9 cellular contexts compared by ENCODE assay signal in the genomic region with DNA sequence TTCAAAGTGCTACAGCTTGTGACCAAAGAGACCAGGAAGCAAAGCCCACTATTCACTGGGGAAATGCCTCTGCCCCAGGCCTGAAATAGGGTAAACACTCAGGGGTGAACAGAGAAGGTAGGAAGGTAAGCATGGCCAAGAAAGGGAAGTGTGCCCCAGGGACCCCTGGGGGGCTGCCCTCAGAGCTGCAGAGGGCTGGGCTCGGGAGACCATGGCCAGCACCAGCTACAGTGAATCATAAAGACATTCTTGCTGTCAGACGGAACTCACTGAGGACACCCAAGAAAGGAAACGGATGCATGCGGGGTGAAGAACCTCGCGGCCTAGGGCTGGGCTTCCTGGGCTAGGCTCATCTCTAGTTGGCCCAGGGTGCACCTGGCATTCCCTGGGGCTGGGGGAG. TPM values are rescaled to one million over a fixed set of nuclear protein-coding genes. Genes with fewer than 3 reads are reported as not detected.
DNase-seq lines count a peak whose midpoint lies in the region; ATAC-seq and TF ChIP-seq lines count a peak whose summit lies in the region.
"Had no signal": no experiment of that assay in that cellular context is flagged by ENCODE, and none has a peak within 500 bp of the region (broad histone marks: within the 10 kb centered on the region; RNA-seq: fewer than 3 reads in every experiment).

No MANE protein-coding gene starts in this region.

- WGBS in psoas muscle, 3 donors = 57 to 81% (median 70%) methylated on average over 6 of the region's 6 CpGs

- H3K9me3 ChIP-seq in SK-N-MC (ENCODE audit: low read depth, low read length) = no peaks in the 10 kb centered on the region
- no peaks in the 10 kb centered on the region for H3K9me3 ChIP-seq in left ventricle myocardium inferior (replicated peaks)
- H3K9me3 ChIP-seq in psoas muscle = no peaks in the 10 kb centered on the region

- H3K27ac ChIP-seq in SK-N-MC (0 out of 2 replicates have a peak overlapping the region, but pooled peaks have one; percentile 13), left ventricle myocardium inferior (replicated peaks) (peak overlapping the region; percentile 96), psoas muscle (peak overlapping the region; percentile 62)

- DNase-seq in Daoy (ENCODE audit: low read depth) (peak; percentile 12), SK-N-MC (ENCODE audit: low read depth, low spot score) (no peak), left ventricle myocardium inferior (no peak), psoas muscle (peak in 1 of 2 donors; percentile 30), SW 1271 (lab: John Stamatoyannopoulos, UW) (no peak), NCI-H2029 treated with DMSO at 0.1 percent for 48 hours (lab: John Stamatoyannopoulos, UW) (no peak), H4 (ENCODE audit: low spot score) (no peak)
- DNase-seq: activated CD4-positive, CD25-positive, alpha-beta regulatory T cell treated with anti-CD3 and anti-CD28 coated beads, Interleukin-2, amount 50 U/mL, for 72 hours had no signal

- H3K36me3 ChIP-seq in SK-N-MC (ENCODE audit: insufficient read depth, low read length) (no peaks in the 10 kb centered on the region; the same call in 1 of the 2 replicates), left ventricle myocardium inferior (peaks cover 52% of the 10 kb centered on the region), psoas muscle (ENCODE audit: insufficient read depth in 1 of 2, low read depth in 1 of 2) (peaks cover 0 to 63% of the 10 kb centered on the region in 2 donors)

- H3K4me1 ChIP-seq in left ventricle myocardium inferior (peaks cover 95% of the 10 kb centered on the region), psoas muscle (no peaks in the 10 kb centered on the region)

- intact Hi-C loops in left ventricle myocardium inferior (cut with micrococcal nuclease) = no loop called here
- intact Hi-C loops in psoas muscle (cut with DNase I) = no loop called here

- ATAC-seq in psoas muscle (peak in 2 of 4 donors; percentile 2 to 5), HG03095 (IDR thresholded peaks at IDR 0.05; ENCODE audit: unreplicated experiment) (no peak)

- H3K27me3 ChIP-seq in left ventricle myocardium inferior (ENCODE audit: low read depth) (peaks cover 23% of the 10 kb centered on the region), psoas muscle (ENCODE audit: insufficient read depth in 3 of 3, low read length in 2 of 3) (no peaks in the 10 kb centered on the region)

- H3K4me3 ChIP-seq in SK-N-MC = no peak overlapping the region
- no peak overlapping the region for H3K4me3 ChIP-seq in left ventricle myocardium inferior
- no peak overlapping the region for H3K4me3 ChIP-seq in psoas muscle

- H3K9ac ChIP-seq in SK-N-MC (ENCODE audit: insufficient read length) = no peak overlapping the region

- TF ChIP-seq CTCF in left ventricle myocardium inferior (IDR thresholded peaks at IDR 0.05; ENCODE audit: borderline replicate concordance) (no peak), psoas muscle (IDR thresholded peaks at IDR 0.05) (no peak)

RNA-seq across cellular contexts. Expression of a gene that starts 9.6 kb away (rescaled TPM):
- total RNA-seq in Daoy (2014; rRNA removed; shearing (Covaris generic)) = 10.4 and 12.2 TPM in 2 replicates
- total RNA-seq in left ventricle myocardium inferior = 23.5 TPM
- 10 to 100 TPM in 1 of 4 donors, 1 to 10 TPM in 3; 4.3 to 12.6 (median 9.4) TPM for total RNA-seq in psoas muscle
- 1 to 10 TPM; 2.0 to 3.5 (median 2.1) TPM for polyA plus RNA-seq in psoas muscle
- total RNA-seq in H4 (2014; rRNA removed; shearing (Covaris generic)) = 0.08 TPM in 1 of 2 replicates, not detected in the other

RNA-seq across cellular contexts. Expression of a gene that starts 22.7 kb away (rescaled TPM):
- 83.3 and 93.3 TPM in 2 replicates for total RNA-seq in Daoy (2014; rRNA removed; shearing (Covaris generic))
- total RNA-seq in left ventricle myocardium inferior (16.6 TPM), psoas muscle (10 to 100 TPM; 10.1 to 23.0 (median 15.2) TPM)
- 10 to 100 TPM; 29.2 to 66.1 (median 33.4) TPM for polyA plus RNA-seq in psoas muscle
- 40.3 and 49.8 TPM in 2 replicates for total RNA-seq in H4 (2014; rRNA removed; shearing (Covaris generic))

RNA-seq across cellular contexts. Expression of a gene that starts 34.6 kb away (rescaled TPM):
- total RNA-seq in Daoy (2014; rRNA removed; shearing (Covaris generic)) = 45.2 TPM in 2 replicates
- total RNA-seq in left ventricle myocardium inferior (29.1 TPM), psoas muscle (10 to 100 TPM; 36.9 to 73.4 (median 45.5) TPM)
- polyA plus RNA-seq in psoas muscle = 10 to 100 TPM; 13.5 to 51.9 (median 39.2) TPM
- 12.3 and 16.5 TPM in 2 replicates for total RNA-seq in H4 (2014; rRNA removed; shearing (Covaris generic))

RNA-seq across cellular contexts. Expression of a gene that starts 39.4 kb away (rescaled TPM):
- 0.83 TPM in 1 of 2 replicates, not detected in the other for total RNA-seq in Daoy (2014; rRNA removed; shearing (Covaris generic))
- total RNA-seq in left ventricle myocardium inferior (4.0 TPM), psoas muscle (1 to 10 TPM in 2 of 4 donors, under 1 TPM in 2; 0.65 to 1.7 (median 1.2) TPM)
- 1 to 10 TPM in 1 of 3 donors, under 1 TPM in 2; 0.44 to 1.8 (median 0.70) TPM for polyA plus RNA-seq in psoas muscle
- 0.48 and 1.3 TPM in 2 replicates for total RNA-seq in H4 (2014; rRNA removed; shearing (Covaris generic))

Comparison
In these comparisons a context has a peak if more than half of its experiments do, and no peak if none do; other contexts are left out.
1. H3K27ac ChIP-seq: peak in every context shown above with its lines; median percentile 96 in left ventricle myocardium inferior; 62 in psoas muscle; 13 in SK-N-MC.